8 cellular contexts compared by ENCODE assay signal in the genomic region with DNA sequence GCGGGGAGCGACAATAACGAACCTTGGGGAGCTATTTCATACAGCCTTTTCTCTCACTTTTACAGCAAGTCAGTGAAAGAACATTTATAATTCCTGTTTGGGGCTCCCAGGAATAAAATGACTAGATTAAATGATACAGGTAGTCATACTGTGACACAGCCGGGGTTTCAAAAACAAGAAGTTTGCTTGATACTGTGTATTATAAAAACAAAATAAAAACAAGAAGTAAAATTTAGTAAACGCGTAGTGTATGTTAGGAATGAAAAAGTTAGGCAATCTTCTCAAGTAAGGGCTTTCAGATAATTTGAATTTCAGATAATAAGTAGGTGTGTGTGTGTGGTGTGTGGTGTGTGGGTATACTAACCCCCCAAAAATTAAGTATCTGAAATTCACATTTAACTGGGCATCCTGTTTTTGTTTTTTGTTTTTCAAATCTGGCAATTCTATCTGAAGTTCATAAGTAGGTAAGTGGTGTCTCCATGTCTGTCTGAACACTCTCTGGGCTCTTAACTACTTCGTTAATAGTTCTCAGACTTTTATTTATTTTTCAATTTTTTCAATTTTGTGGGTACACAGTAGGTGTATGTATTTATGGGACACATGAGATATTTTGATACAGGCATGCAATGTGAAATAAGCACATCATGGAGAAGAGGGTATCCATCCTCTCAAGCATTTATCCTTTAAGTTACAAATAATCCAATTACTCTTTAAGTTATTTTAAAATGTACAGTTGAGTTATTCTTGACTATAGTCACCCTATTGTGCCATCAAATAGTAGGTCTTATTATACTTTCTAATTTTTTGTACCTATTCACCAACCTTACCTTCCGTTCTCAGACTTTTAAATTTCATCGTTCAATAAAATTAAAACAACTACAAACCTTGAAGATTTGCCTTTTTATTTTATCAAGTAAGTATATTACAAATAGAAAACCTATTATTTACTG. TPM values are rescaled to one million over a fixed set of nuclear protein-coding genes. Genes with fewer than 3 reads are reported as not detected.
A peak's percentile ranks its signal among the peaks of the same experiment; 100 is the strongest.
DNase-seq lines count a peak whose midpoint lies in the region; ATAC-seq lines count a peak whose summit lies in the region.

No MANE protein-coding gene starts in this region.

- no peak for ATAC-seq in central memory CD8-positive, alpha-beta T cell (replicated peaks; ENCODE audit: extremely low read depth, poor library complexity, severe bottlenecking)
- ATAC-seq in naive B cell (ENCODE audit: low read depth in 2 of 2) (no peak), GM19463 (IDR thresholded peaks at IDR 0.05; ENCODE audit: unreplicated experiment) (no peak), HG02571 (IDR thresholded peaks at IDR 0.05; ENCODE audit: unreplicated experiment) (no peak)

- H2AFZ ChIP-seq in ACC112 (ENCODE audit: low read length, unreplicated experiment) = peak overlapping the region; percentile 97

- H3K4me1 Mint-ChIP-seq in IgD-negative memory B cell (peaks cover 16 to 31% (median 29%) of the 10 kb centered on the region in 3 donors), naive B cell (peaks cover 37 to 52% (median 50%) of the 10 kb centered on the region in 3 donors)
- H3K4me1 Mint-ChIP-seq in central memory CD8-positive, alpha-beta T cell = peaks cover 46% of the 10 kb centered on the region

- H3K36me3 Mint-ChIP-seq in IgD-negative memory B cell (no peaks in the 10 kb centered on the region), naive B cell (no peaks in the 10 kb centered on the region)
- H3K36me3 Mint-ChIP-seq in central memory CD8-positive, alpha-beta T cell (ENCODE audit: insufficient read depth) = peaks cover 12% of the 10 kb centered on the region

- H3K27ac Mint-ChIP-seq in IgD-negative memory B cell = peak overlapping the region; percentile 34 to 94 (median 89)
- peak overlapping the region; percentile 92 for H3K27ac Mint-ChIP-seq in central memory CD8-positive, alpha-beta T cell (ENCODE audit: low read depth)
- H3K27ac Mint-ChIP-seq in naive B cell = peak overlapping the region; percentile 65 to 100 (median 95)

- DNase-seq in central memory CD8-positive, alpha-beta T cell (ENCODE audit: low spot score in 2 of 2) = no peak
- no peak for DNase-seq in naive B cell
- no peak for DNase-seq in NCI-H2081 treated with DMSO at 0.1 percent for 48 hours (lab: John Stamatoyannopoulos, UW)
- no peak for DNase-seq in NCI-H1930 (lab: John Stamatoyannopoulos, UW)

- H3K9me3 Mint-ChIP-seq in IgD-negative memory B cell (no peaks in the 10 kb centered on the region), naive B cell (no peaks in the 10 kb centered on the region)
- H3K9me3 Mint-ChIP-seq in central memory CD8-positive, alpha-beta T cell = no peaks in the 10 kb centered on the region

- H3K4me3 Mint-ChIP-seq in IgD-negative memory B cell (peak overlapping the region; percentile 95 to 99 (median 97)), naive B cell (peak overlapping the region; percentile 92 to 99 (median 96))
- peak overlapping the region; percentile 99 for H3K4me3 Mint-ChIP-seq in central memory CD8-positive, alpha-beta T cell

- H3K36me3 ChIP-seq in ACC112 (ENCODE audit: insufficient read depth, low read length) = no peaks in the 10 kb centered on the region

- H3K79me2 ChIP-seq in ACC112 (ENCODE audit: control insufficient read depth, insufficient read depth, low read length, unreplicated experiment) = peaks cover 30% of the 10 kb centered on the region

- H3K27me3 ChIP-seq in ACC112 (ENCODE audit: insufficient read depth, low read length) = peaks cover 8% of the 10 kb centered on the region; the same call in 1 of the 2 replicates

- peaks cover 29% of the 10 kb centered on the region for H3K4me1 ChIP-seq in ACC112 (ENCODE audit: control insufficient read depth, insufficient read depth, low read length, unreplicated experiment)

- H3K27ac ChIP-seq in ACC112 (ENCODE audit: low read depth, low read length) = no peak overlapping the region

- peak overlapping the region; percentile 90 for H3K4me3 ChIP-seq in ACC112 (ENCODE audit: low read depth, low read length)

- peaks cover 3% of the 10 kb centered on the region for H3K27me3 Mint-ChIP-seq in IgD-negative memory B cell
- H3K27me3 Mint-ChIP-seq in central memory CD8-positive, alpha-beta T cell = no peaks in the 10 kb centered on the region
- H3K27me3 Mint-ChIP-seq in naive B cell = peaks cover 4 to 32% (median 24%) of the 10 kb centered on the region in 3 donors

RNA-seq across cellular contexts. Expression of a gene that starts 0.6 kb away (rescaled TPM):
- polyA plus RNA-seq in IgD-negative memory B cell (79.0 TPM), naive B cell (ENCODE audit: low read depth in 6 of 6) (10 to 100 TPM; 65.6 to 87.3 (median 71.2) TPM)

RNA-seq across cellular contexts. Expression of a gene that starts 2.2 kb away (rescaled TPM):
- not detected for polyA plus RNA-seq in IgD-negative memory B cell
- not detected for polyA plus RNA-seq in naive B cell (ENCODE audit: low read depth in 6 of 6)

RNA-seq across cellular contexts. Expression of a gene that starts 25.0 kb away (rescaled TPM):
- polyA plus RNA-seq in IgD-negative memory B cell (6.3 TPM), naive B cell (ENCODE audit: low read depth in 6 of 6) (1 to 10 TPM; 1.8 to 8.2 (median 5.0) TPM)

RNA-seq across cellular contexts. Expression of a gene that starts 27.3 kb away (rescaled TPM):
- polyA plus RNA-seq in IgD-negative memory B cell = 32.2 TPM
- polyA plus RNA-seq in naive B cell (ENCODE audit: low read depth in 6 of 6) = 10 to 100 TPM; 33.3 to 62.2 (median 51.0) TPM

RNA-seq across cellular contexts. Expression of a gene that starts 43.4 kb away (rescaled TPM):
- polyA plus RNA-seq in IgD-negative memory B cell (15.5 TPM), naive B cell (ENCODE audit: low read depth in 6 of 6) (10 to 100 TPM; 15.8 to 42.0 (median 19.1) TPM)
